Comparison of ENCODE assay signal across 25 cellular contexts in the genomic region with DNA sequence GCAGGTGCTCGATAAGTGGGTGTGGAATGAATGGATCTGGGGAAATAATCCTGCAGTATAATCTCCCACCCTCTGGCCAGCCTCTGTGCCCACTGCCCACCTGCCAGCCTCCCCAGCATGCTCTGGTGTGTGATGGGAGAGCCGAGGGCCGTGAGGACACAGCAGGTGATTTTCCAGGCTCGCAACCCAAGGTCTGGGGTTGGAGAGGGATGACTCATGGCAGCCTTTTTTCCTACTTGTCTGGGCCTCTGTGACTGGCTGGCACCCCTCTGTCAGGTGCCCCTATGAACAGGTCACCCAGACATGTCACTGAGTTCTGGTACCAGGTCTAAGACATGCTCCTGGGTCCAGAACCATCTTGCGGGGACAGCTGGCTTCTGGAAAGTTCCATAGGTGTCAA.
A peak's percentile ranks its signal among the peaks of the same experiment; 100 is the strongest.
DNase-seq lines count a peak whose midpoint lies in the region; ATAC-seq, FAIRE-seq and TF ChIP-seq lines count a peak whose summit lies in the region.
"Had no signal": no experiment of that assay in that cellular context is flagged by ENCODE, and none has a peak within 500 bp of the region (broad histone marks: within the 10 kb centered on the region; RNA-seq: fewer than 3 reads in every experiment).

No MANE protein-coding gene starts in this region.

- 0 out of 2 replicates have a peak, but pooled peaks have one; percentile 17 for ATAC-seq in Panc1
- ATAC-seq in lower lobe of right lung: no peak
- ATAC-seq in activated T-cell treated with anti-CD3 and anti-CD28 coated beads, Interleukin-2, amount 50 U/mL, for 72 hours (replicated peaks in 1 of 2): no peak
- ATAC-seq: activated CD4-positive, CD25-positive, alpha-beta regulatory T cell treated with anti-CD3 and anti-CD28 coated beads, Interleukin-2, amount 50 U/mL, for 24 hours; activated CD8-positive, alpha-beta T cell treated with anti-CD3 and anti-CD28 coated beads, Interleukin-2, amount 10 ng/mL, durations not matched to agents 7 days and 5 days; SK-N-SH treated with all-trans-retinoic acid at 6 μM for 48 hours had no signal

- FAIRE-seq in D721Med (lab: Jason Lieb, UNC) (no peak), kidney (lab: Jason Lieb, UNC) (no peak)
- FAIRE-seq: endothelial cell of umbilical vein, GM18507 had no signal

- no peak overlapping the region for H3K4me3 Mint-ChIP-seq in activated T-cell treated with anti-CD3 and anti-CD28 coated beads, Interleukin-2, amount 50 U/mL, for 72 hours
- H3K4me3 Mint-ChIP-seq: activated CD8-positive, alpha-beta T cell treated with anti-CD3 and anti-CD28 coated beads, Interleukin-2, amount 10 ng/mL, durations not matched to agents 7 days and 5 days had no signal

- TF ChIP-seq CTCF in D721Med (IDR thresholded peaks at IDR 0.05; ENCODE audit: insufficient read depth, missing control alignments) (no peak), Panc1 (IDR thresholded peaks at IDR 0.05) (no peak), lower lobe of right lung (IDR thresholded peaks at IDR 0.05) (no peak), kidney (IDR thresholded peaks at IDR 0.05; ENCODE audit: borderline replicate concordance, extremely low read depth, insufficient read depth) (no peak)

- no peak overlapping the region for H3K9ac ChIP-seq in kidney (ENCODE audit: low read length in 2 of 2)

- H3K4me1 ChIP-seq in Panc1 (ENCODE audit: control insufficient read depth, insufficient read depth, low read length): no peaks in the 10 kb centered on the region
- H3K4me1 ChIP-seq in lower lobe of right lung: peaks cover 15% of the 10 kb centered on the region
- H3K4me1 ChIP-seq in kidney (ENCODE audit: control insufficient read depth in 1 of 2, insufficient read depth in 1 of 2, low read depth in 1 of 2, low read length in 2 of 2): peaks cover 0 to 2% of the 10 kb centered on the region in 2 donors
- H3K4me1 ChIP-seq: Caco-2, uterus had no signal

- no peak overlapping the region for H3K27ac ChIP-seq in Panc1 (ENCODE audit: low read length)
- H3K27ac ChIP-seq in lower lobe of right lung: no peak overlapping the region
- H3K27ac ChIP-seq in kidney (ENCODE audit: low read depth in 2 of 2, low read length in 2 of 2): no peak overlapping the region
- H3K27ac ChIP-seq: 22Rv1, brain microvascular endothelial cell, heart right ventricle, RWPE1, uterus had no signal

- peaks cover 15% of the 10 kb centered on the region for H3K4me1 Mint-ChIP-seq in activated T-cell treated with anti-CD3 and anti-CD28 coated beads, Interleukin-2, amount 50 U/mL, for 72 hours (ENCODE audit: low read depth)

- H3K27me3 ChIP-seq in Panc1 (ENCODE audit: control insufficient read depth, insufficient read depth, low read length) (no peaks in the 10 kb centered on the region; the same call in 1 of the 2 replicates), lower lobe of right lung (ENCODE audit: low read depth) (peaks cover 40% of the 10 kb centered on the region)
- H3K27me3 ChIP-seq: uterus had no signal

- no TSS peak for BruUV-seq in Panc1 (replicated peaks; lab: Mats Ljungman, UMichigan)

- peak; percentile 4 for DNase-seq in DMS153 (lab: John Stamatoyannopoulos, UW)
- no peak for DNase-seq in DMS153 treated with DMSO at 0.1 percent for 48 hours (lab: John Stamatoyannopoulos, UW; ENCODE audit: unreplicated experiment)
- peak; percentile 10 for DNase-seq in D721Med (ENCODE audit: insufficient read length, low spot score)
- DNase-seq in Panc1 (ENCODE audit: low read depth, low spot score): no peak
- DNase-seq in lower lobe of right lung: peak; percentile 11
- DNase-seq in SKM-1 (lab: John Stamatoyannopoulos, UW; ENCODE audit: unreplicated experiment): no peak
- no peak for DNase-seq in activated T-cell treated with anti-CD3 and anti-CD28 coated beads, Interleukin-2, amount 50 U/mL, for 72 hours
- DNase-seq in kidney: no peak
- DNase-seq: activated CD8-positive, alpha-beta T cell treated with anti-CD3 and anti-CD28 coated beads, Interleukin-2, amount 10 ng/mL, durations not matched to agents 7 days and 5 days; activated T-cell treated with anti-CD3 and anti-CD28 coated beads, Interleukin-2, amount 50 U/mL, for 48 hours; brain microvascular endothelial cell; Caco-2; cortex of kidney; heart right ventricle; NCI-H1417 treated with DMSO at 0.1 percent for 48 hours; occipital lobe; stimulated activated CD4-positive, alpha-beta T cell treated with anti-CD3 and anti-CD28 coated beads, Interleukin-12 subunit alpha, Interleukin-12 subunit beta, amount 100 ng/mL, for 4 hours; stimulated activated CD8-positive, alpha-beta memory T cell treated with anti-CD3 and anti-CD28 coated beads, Interleukin-4, amount 100 ng/mL, for 48 hours; uterus had no signal

- no peaks in the 10 kb centered on the region for H3K36me3 Mint-ChIP-seq in activated T-cell treated with anti-CD3 and anti-CD28 coated beads, Interleukin-2, amount 50 U/mL, for 72 hours (ENCODE audit: insufficient read depth in 2 of 2)

- CTCF ChIA-PET in Panc1 (lab: Charles Lee): no interaction called here

- no peak overlapping the region for H3K4me3 ChIP-seq in Panc1 (ENCODE audit: low read depth in 2 of 2, low read length in 2 of 2)
- H3K4me3 ChIP-seq in lower lobe of right lung: no peak overlapping the region
- H3K4me3 ChIP-seq in kidney (ENCODE audit: low read length in 2 of 2): no peak overlapping the region
- H3K4me3 ChIP-seq: uterus had no signal

- H3K36me3 ChIP-seq in Panc1 (ENCODE audit: control insufficient read depth, insufficient read depth, low read length): no peaks in the 10 kb centered on the region
- no peaks in the 10 kb centered on the region for H3K36me3 ChIP-seq in lower lobe of right lung
- H3K36me3 ChIP-seq in kidney (ENCODE audit: control insufficient read depth in 1 of 2, insufficient read depth in 2 of 2, low read length in 2 of 2): no peaks in the 10 kb centered on the region
- H3K36me3 ChIP-seq: brain microvascular endothelial cell, heart right ventricle, uterus had no signal

- in situ Hi-C loops in Panc1 (cut with HindIII; ENCODE audit: low pct_unique_long_range_greater_than_20kb, low sequenced_read_pairs): no loop called here

- no peaks in the 10 kb centered on the region for H3K9me3 Mint-ChIP-seq in activated T-cell treated with anti-CD3 and anti-CD28 coated beads, Interleukin-2, amount 50 U/mL, for 72 hours

- peaks cover 17% of the 10 kb centered on the region for H3K27me3 Mint-ChIP-seq in activated T-cell treated with anti-CD3 and anti-CD28 coated beads, Interleukin-2, amount 50 U/mL, for 72 hours (ENCODE audit: low read depth)

- H3K27ac Mint-ChIP-seq in activated T-cell treated with anti-CD3 and anti-CD28 coated beads, Interleukin-2, amount 50 U/mL, for 72 hours: no peak overlapping the region
- H3K27ac Mint-ChIP-seq: activated CD8-positive, alpha-beta T cell treated with anti-CD3 and anti-CD28 coated beads, Interleukin-2, amount 10 ng/mL, durations not matched to agents 7 days and 5 days had no signal

- POLR2A ChIA-PET in Panc1 (lab: Charles Lee): no interaction called here

- intact Hi-C loops in Panc1 (cut with micrococcal nuclease; ENCODE audit: unreplicated experiment): no loop called here
- intact Hi-C loops in lower lobe of right lung (cut with DNase I): no loop called here
- intact Hi-C loops in kidney (cut with DNase I): no loop called here

- H3K9me3 ChIP-seq in Panc1 (ENCODE audit: control insufficient read depth, insufficient read depth, low read depth, low read length): no peaks in the 10 kb centered on the region
- H3K9me3 ChIP-seq in lower lobe of right lung: no peaks in the 10 kb centered on the region
- no peaks in the 10 kb centered on the region for H3K9me3 ChIP-seq in kidney (ENCODE audit: control insufficient read depth in 1 of 2, low read length in 2 of 2)
- H3K9me3 ChIP-seq: Caco-2, heart right ventricle, uterus had no signal

Comparison
In these comparisons a context has a peak if more than half of its experiments do, and no peak if none do; other contexts are left out.
1. DNase-seq: peak in DMS153 (single experiment), D721Med (single experiment) and lower lobe of right lung (single experiment); none in DMS153 treated with DMSO at 0.1 percent for 48 hours (single experiment), Panc1 (single experiment), SKM-1 (single experiment), activated T-cell treated with anti-CD3 and anti-CD28 coated beads, Interleukin-2, amount 50 U/mL, for 72 hours (0 of 2) and kidney (single experiment).